In the genomic region with DNA sequence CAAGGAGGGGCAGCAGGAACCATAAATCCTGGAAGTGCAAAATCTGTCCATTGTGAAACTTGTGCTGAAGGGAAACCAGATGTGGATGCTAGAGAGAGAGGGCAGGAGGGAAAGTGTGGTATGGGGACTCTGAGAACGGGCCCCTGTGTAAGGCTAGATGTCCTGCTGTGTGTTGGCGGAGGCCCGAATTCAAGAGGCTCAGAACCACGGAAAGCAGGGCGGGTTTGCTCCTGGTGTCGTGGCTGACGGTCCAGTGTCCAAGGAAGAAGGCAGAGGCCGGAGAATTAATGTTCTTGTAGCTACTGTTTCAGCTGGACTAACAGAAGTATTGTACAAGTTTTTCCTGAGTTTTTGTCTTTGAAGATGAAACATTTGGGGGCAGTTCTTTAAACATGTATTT, we compare ENCODE assay signal across 33 cellular contexts. TPM values are rescaled to one million over a fixed set of nuclear protein-coding genes. Genes with fewer than 3 reads are reported as not detected.
"Had no signal": no experiment of that assay in that cellular context is flagged by ENCODE, and none has a peak within 500 bp of the region (broad histone marks: within the 10 kb centered on the region; RNA-seq: fewer than 3 reads in every experiment).

No MANE protein-coding gene starts in this region.

- DNase-seq: activated CD4-positive, alpha-beta memory T cell treated with anti-CD3 and anti-CD28 coated beads for 36 hours; activated CD4-positive, alpha-beta T cell treated with anti-CD3 and anti-CD28 coated beads for 36 hours; activated CD4-positive, alpha-beta T cell treated with anti-CD3 and anti-CD28 coated beads, Interleukin-2, amount 10 ng/mL, durations not matched to agents 24 days and 14 days; activated CD4-positive, CD25-positive, alpha-beta regulatory T cell; activated CD4-positive, CD25-positive, alpha-beta regulatory T cell treated with anti-CD3 and anti-CD28 coated beads, Interleukin-2, amount 50 U/mL, for 72 hours; activated CD8-positive, alpha-beta memory T cell treated with anti-CD3 and anti-CD28 coated beads, Interleukin-2, amount 10 ng/mL, durations not matched to agents 7 days and 5 days; activated CD8-positive, alpha-beta memory T cell treated with anti-CD3 and anti-CD28 coated beads, Interleukin-2, amount 50 U/mL, for 4 hours; activated CD8-positive, alpha-beta T cell treated with anti-CD3 and anti-CD28 coated beads, Interleukin-2, amount 10 ng/mL, durations not matched to agents 7 days and 5 days; activated effector memory CD4-positive, alpha-beta T cell treated with anti-CD3 and anti-CD28 coated beads, Interleukin-2, amount 50 U/mL, for 16 hours; activated naive CD4-positive, alpha-beta T cell treated with anti-CD3 and anti-CD28 coated beads for 36 hours; activated naive CD8-positive, alpha-beta T cell treated with anti-CD3 and anti-CD28 coated beads, Interleukin-2, amount 10 ng/mL, durations not matched to agents 7 days and 5 days; activated T-cell treated with anti-CD3 and anti-CD28 coated beads, Interleukin-2, amount 50 U/mL, for 1 hour; activated T-cell treated with anti-CD3 and anti-CD28 coated beads, Interleukin-2, amount 50 U/mL, for 48 hours; cortex of kidney; dermis blood vessel endothelial cell; effector CD4-positive, alpha-beta T cell; effector memory CD8-positive, alpha-beta T cell; erythroblast; foreskin melanocyte; T-helper 2 cell had no signal

- H3K4me3 ChIP-seq: ascending aorta, breast epithelium, cardiac muscle cell, esophagus muscularis mucosa, gastroesophageal sphincter had no signal

- H3K4me1 ChIP-seq: ascending aorta, breast epithelium, esophagus muscularis mucosa, gastroesophageal sphincter had no signal

- H3K36me3 ChIP-seq: ascending aorta, breast epithelium, cardiac muscle cell, esophagus muscularis mucosa, gastroesophageal sphincter had no signal

- H3K27me3 ChIP-seq: ascending aorta, breast epithelium had no signal

- H3K9me3 ChIP-seq: ascending aorta, breast epithelium, esophagus muscularis mucosa, gastroesophageal sphincter had no signal

- ATAC-seq: activated CD4-positive, alpha-beta T cell treated with anti-CD3 and anti-CD28 coated beads for 36 hours; activated CD8-positive, alpha-beta memory T cell treated with anti-CD3 and anti-CD28 coated beads, Interleukin-2, amount 10 ng/mL, durations not matched to agents 7 days and 5 days; activated CD8-positive, alpha-beta T cell treated with anti-CD3 and anti-CD28 coated beads, Interleukin-2, amount 10 ng/mL, durations not matched to agents 7 days and 5 days; activated naive CD4-positive, alpha-beta T cell treated with anti-CD3 and anti-CD28 coated beads, Interleukin-2, amount 50 U/mL, for 72 hours; effector memory CD8-positive, alpha-beta T cell; gastroesophageal sphincter had no signal

- H3K27ac ChIP-seq: ascending aorta, breast epithelium, cardiac muscle cell, esophagus muscularis mucosa, gastroesophageal sphincter had no signal

RNA-seq across cellular contexts. Expression of a gene that starts 9.1 kb away (rescaled TPM):
- total RNA-seq: activated CD4-positive, alpha-beta memory T cell treated with anti-CD3 and anti-CD28 coated beads for 36 hours; activated CD4-positive, alpha-beta T cell treated with anti-CD3 and anti-CD28 coated beads for 36 hours; activated CD4-positive, alpha-beta T cell treated with anti-CD3 and anti-CD28 coated beads, Interleukin-2, amount 10 ng/mL, durations not matched to agents 24 days and 14 days; activated CD8-positive, alpha-beta memory T cell treated with anti-CD3 and anti-CD28 coated beads for 36 hours; activated CD8-positive, alpha-beta memory T cell treated with anti-CD3 and anti-CD28 coated beads, Interleukin-2, amount 10 ng/mL, durations not matched to agents 7 days and 5 days; activated CD8-positive, alpha-beta T cell treated with anti-CD3 and anti-CD28 coated beads, Interleukin-2, amount 10 ng/mL, durations not matched to agents 7 days and 5 days; activated naive CD4-positive, alpha-beta T cell treated with anti-CD3 and anti-CD28 coated beads for 36 hours; activated naive CD4-positive, alpha-beta T cell treated with anti-CD3 and anti-CD28 coated beads, Interleukin-2, amount 50 U/mL, for 72 hours; activated naive CD8-positive, alpha-beta T cell treated with anti-CD3 and anti-CD28 coated beads, Interleukin-2, amount 10 ng/mL, durations not matched to agents 7 days and 5 days; activated T-helper 1 cell treated with anti-CD3 and anti-CD28 coated beads, Interleukin-12 subunit alpha, Interleukin-12 subunit beta, Interleukin-2, Interleukin-4 antibody, amounts not matched to agents 30 ng/mL and 10 ng/mL and 1 ng/mL, durations not matched to agents 14 hours and 24 hours and 36 hours; activated T-helper 2 cell treated with anti-CD3 and anti-CD28 coated beads, Interferon-gamma antibody, Interleukin-2, Interleukin-4, amounts not matched to agents 10 μg/mL and 5 μg/mL and 100 μg/mL, durations not matched to agents 14 hours and 24 hours and 36 hours; fibroblast of villous mesenchyme; glomerular endothelial cell; T-helper 1 cell treated with Interleukin-12 subunit alpha and Interleukin-12 subunit beta and Interleukin-4 antibody, amounts not matched to agents 30 ng/mL and 1 ng/mL, for 36 hours had no signal
- polyA plus RNA-seq: fibroblast of lung had no signal

RNA-seq across cellular contexts. Expression of a gene that starts 52.1 kb away (rescaled TPM):
- total RNA-seq: activated CD4-positive, alpha-beta memory T cell treated with anti-CD3 and anti-CD28 coated beads for 36 hours; activated CD4-positive, alpha-beta T cell treated with anti-CD3 and anti-CD28 coated beads for 36 hours; activated CD4-positive, alpha-beta T cell treated with anti-CD3 and anti-CD28 coated beads, Interleukin-2, amount 10 ng/mL, durations not matched to agents 24 days and 14 days; activated CD8-positive, alpha-beta memory T cell treated with anti-CD3 and anti-CD28 coated beads for 36 hours; activated CD8-positive, alpha-beta memory T cell treated with anti-CD3 and anti-CD28 coated beads, Interleukin-2, amount 10 ng/mL, durations not matched to agents 7 days and 5 days; activated CD8-positive, alpha-beta T cell treated with anti-CD3 and anti-CD28 coated beads, Interleukin-2, amount 10 ng/mL, durations not matched to agents 7 days and 5 days; activated naive CD4-positive, alpha-beta T cell treated with anti-CD3 and anti-CD28 coated beads for 36 hours; activated naive CD4-positive, alpha-beta T cell treated with anti-CD3 and anti-CD28 coated beads, Interleukin-2, amount 50 U/mL, for 72 hours; activated naive CD8-positive, alpha-beta T cell treated with anti-CD3 and anti-CD28 coated beads, Interleukin-2, amount 10 ng/mL, durations not matched to agents 7 days and 5 days; activated T-helper 1 cell treated with anti-CD3 and anti-CD28 coated beads, Interleukin-12 subunit alpha, Interleukin-12 subunit beta, Interleukin-2, Interleukin-4 antibody, amounts not matched to agents 30 ng/mL and 10 ng/mL and 1 ng/mL, durations not matched to agents 14 hours and 24 hours and 36 hours; activated T-helper 2 cell treated with anti-CD3 and anti-CD28 coated beads, Interferon-gamma antibody, Interleukin-2, Interleukin-4, amounts not matched to agents 10 μg/mL and 5 μg/mL and 100 μg/mL, durations not matched to agents 14 hours and 24 hours and 36 hours; ascending aorta; breast epithelium; cardiac muscle cell; dermis blood vessel endothelial cell; esophagus muscularis mucosa; fibroblast of lung; fibroblast of villous mesenchyme; gastroesophageal sphincter; glomerular endothelial cell; T-helper 1 cell treated with Interleukin-12 subunit alpha and Interleukin-12 subunit beta and Interleukin-4 antibody, amounts not matched to agents 30 ng/mL and 1 ng/mL, for 36 hours had no signal
- polyA plus RNA-seq: cardiac muscle cell, fibroblast of lung had no signal
